ENCODE assay signal across 13 cellular contexts in genomic region chr6:48985025-48985424, GRCh38.
"Had no signal": no experiment of that assay in that cellular context is flagged by ENCODE, and none has a peak within 500 bp of the region (broad histone marks: within the 10 kb centered on the region; RNA-seq: fewer than 3 reads in every experiment).

No MANE protein-coding gene starts in this region.

- H3K4me3 ChIP-seq: esophagus muscularis mucosa, gastrocnemius medialis, heart right ventricle, ovary, sigmoid colon, testis, upper lobe of right lung had no signal

- H3K36me3 ChIP-seq: esophagus muscularis mucosa, gastrocnemius medialis, heart right ventricle, ovary, sigmoid colon, upper lobe of right lung had no signal

- H3K4me3 Mint-ChIP-seq: activated B cell treated with CpG ODN at 0.5 μM for 24 hours; activated CD4-positive, alpha-beta T cell treated with anti-CD3 and anti-CD28 coated beads, Interleukin-2, amount 10 ng/mL, durations not matched to agents 24 days and 14 days; stimulated activated naive CD8-positive, alpha-beta T cell treated with anti-CD3 and anti-CD28 coated beads, Interleukin-15, amount 100 ng/mL, for 72 hours had no signal

- H3K4me1 Mint-ChIP-seq: activated B cell treated with CpG ODN at 0.5 μM for 24 hours; activated CD4-positive, alpha-beta T cell treated with anti-CD3 and anti-CD28 coated beads, Interleukin-2, amount 10 ng/mL, durations not matched to agents 24 days and 14 days; stimulated activated naive CD8-positive, alpha-beta T cell treated with anti-CD3 and anti-CD28 coated beads, Interleukin-15, amount 100 ng/mL, for 72 hours had no signal

- H3K9me3 ChIP-seq: esophagus muscularis mucosa, gastrocnemius medialis, testis, upper lobe of right lung had no signal

- H3K27ac ChIP-seq: esophagus muscularis mucosa, gastrocnemius medialis, heart right ventricle, ovary, sigmoid colon, testis, upper lobe of right lung had no signal

- H3K4me1 ChIP-seq: esophagus muscularis mucosa, gastrocnemius medialis, heart right ventricle, sigmoid colon, testis, upper lobe of right lung had no signal

- H3K27me3 Mint-ChIP-seq: activated B cell treated with CpG ODN at 0.5 μM for 24 hours; activated CD4-positive, alpha-beta T cell treated with anti-CD3 and anti-CD28 coated beads, Interleukin-2, amount 10 ng/mL, durations not matched to agents 24 days and 14 days; stimulated activated naive CD8-positive, alpha-beta T cell treated with anti-CD3 and anti-CD28 coated beads, Interleukin-15, amount 100 ng/mL, for 72 hours had no signal

- DNase-seq: activated B cell treated with CpG ODN at 0.5 μM for 24 hours; activated CD4-positive, alpha-beta T cell treated with anti-CD3 and anti-CD28 coated beads, Interleukin-2, amount 10 ng/mL, durations not matched to agents 24 days and 14 days; activated naive CD4-positive, alpha-beta T cell treated with anti-CD3 and anti-CD28 coated beads, Interleukin-2, amount 50 U/mL, for 16 hours; amygdala; gastrocnemius medialis; heart right ventricle; ovary; sigmoid colon; stimulated activated CD4-positive, alpha-beta T cell treated with anti-CD3 and anti-CD28 coated beads, Interleukin-4, amount 100 ng/mL, for 24 hours; stimulated activated naive CD8-positive, alpha-beta T cell treated with anti-CD3 and anti-CD28 coated beads, Interleukin-15, amount 100 ng/mL, for 72 hours; testis; upper lobe of right lung had no signal

- H3K27me3 ChIP-seq: esophagus muscularis mucosa, gastrocnemius medialis, heart right ventricle, ovary, sigmoid colon, testis, upper lobe of right lung had no signal

- ATAC-seq: gastrocnemius medialis; heart right ventricle; stimulated activated naive CD8-positive, alpha-beta T cell treated with anti-CD3 and anti-CD28 coated beads, Interleukin-15, amount 100 ng/mL, for 72 hours; upper lobe of right lung had no signal
